8 cellular contexts compared by ENCODE assay signal in genomic region chr6:70884074-70884983, GRCh38.
DNase-seq lines count a peak whose midpoint lies in the region; ATAC-seq and FAIRE-seq lines count a peak whose summit lies in the region.

No MANE protein-coding gene starts in this region.

- peaks cover 4% of the 10 kb centered on the region for H3K27me3 Mint-ChIP-seq in activated CD4-positive, alpha-beta T cell treated with anti-CD3 and anti-CD28 coated beads, Interleukin-2, amount 10 ng/mL, durations not matched to agents 7 days and 5 days

- FAIRE-seq in GM18507 (lab: Jason Lieb, UNC): peak; percentile 85

- DNase-seq in ACHN: peak; percentile 59
- peak; percentile 63 for DNase-seq in GM18507 (ENCODE audit: extremely low spot score, insufficient read length, low read depth)
- DNase-seq in NCI-H345 (lab: John Stamatoyannopoulos, UW): peak; percentile 65
- DNase-seq in activated CD4-positive, alpha-beta T cell treated with anti-CD3 and anti-CD28 coated beads, Interleukin-2, amount 10 ng/mL, durations not matched to agents 7 days and 5 days: peak; percentile 70
- DNase-seq in ecto neural progenitor cell (ENCODE audit: low spot score): peak; percentile 80
- peak; percentile 54 to 68 for DNase-seq in lung microvascular endothelial cell (ENCODE audit: low read depth in 2 of 2)
- DNase-seq in stimulated activated CD8-positive, alpha-beta memory T cell treated with anti-CD3 and anti-CD28 coated beads, Interleukin-2, amount 100 ng/mL, for 1 hour (ENCODE audit: low read depth in 2 of 2): peak; percentile 16 to 33

- H3K36me3 Mint-ChIP-seq in activated CD4-positive, alpha-beta T cell treated with anti-CD3 and anti-CD28 coated beads, Interleukin-2, amount 10 ng/mL, durations not matched to agents 7 days and 5 days (ENCODE audit: low read depth): no peaks in the 10 kb centered on the region

- POLR2A ChIA-PET in activated CD4-positive, alpha-beta T cell treated with anti-CD3 and anti-CD28 coated beads, Interleukin-2, amount 10 ng/mL, durations not matched to agents 7 days and 5 days (lab: Charles Lee): no interaction called here

- H3K4me1 Mint-ChIP-seq in activated CD4-positive, alpha-beta T cell treated with anti-CD3 and anti-CD28 coated beads, Interleukin-2, amount 10 ng/mL, durations not matched to agents 7 days and 5 days: no peaks in the 10 kb centered on the region

- CTCF ChIA-PET in activated CD4-positive, alpha-beta T cell treated with anti-CD3 and anti-CD28 coated beads, Interleukin-2, amount 10 ng/mL, durations not matched to agents 7 days and 5 days (lab: Charles Lee): interaction anchor here (0.5 to 2.1 kb wide), 7 partner anchors 10 to 574 kb away, joined by 3 to 14 read pairs (median 5); no protein-coding TSS in a partner anchor

- H3K4me3 Mint-ChIP-seq in activated CD4-positive, alpha-beta T cell treated with anti-CD3 and anti-CD28 coated beads, Interleukin-2, amount 10 ng/mL, durations not matched to agents 7 days and 5 days: no peak overlapping the region

- in situ Hi-C loops in ACHN (cut with HindIII; ENCODE audit: low pct_ligation_motif_present, low pct_unique_long_range_greater_than_20kb, low sequenced_read_pairs): no loop called here

- no peak overlapping the region for H3K27ac Mint-ChIP-seq in activated CD4-positive, alpha-beta T cell treated with anti-CD3 and anti-CD28 coated beads, Interleukin-2, amount 10 ng/mL, durations not matched to agents 7 days and 5 days

- ATAC-seq in HG03095 (IDR thresholded peaks at IDR 0.05; ENCODE audit: unreplicated experiment): peak; percentile 76

- H3K9me3 Mint-ChIP-seq in activated CD4-positive, alpha-beta T cell treated with anti-CD3 and anti-CD28 coated beads, Interleukin-2, amount 10 ng/mL, durations not matched to agents 7 days and 5 days: no peaks in the 10 kb centered on the region

Comparison
In these comparisons a context has a peak if more than half of its experiments do, and no peak if none do; other contexts are left out.
1. Peak in every context shown above with its lines: DNase-seq and ATAC-seq.
2. DNase-seq: peak in every context shown above with its lines; median percentile 80 in ecto neural progenitor cell; 70 in activated CD4-positive, alpha-beta T cell treated with anti-CD3 and anti-CD28 coated beads, Interleukin-2, amount 10 ng/mL, durations not matched to agents 7 days and 5 days; 65 in NCI-H345; 63 in GM18507; 61 in lung microvascular endothelial cell; 59 in ACHN; 24 in stimulated activated CD8-positive, alpha-beta memory T cell treated with anti-CD3 and anti-CD28 coated beads, Interleukin-2, amount 100 ng/mL, for 1 hour.